In the genomic region with DNA sequence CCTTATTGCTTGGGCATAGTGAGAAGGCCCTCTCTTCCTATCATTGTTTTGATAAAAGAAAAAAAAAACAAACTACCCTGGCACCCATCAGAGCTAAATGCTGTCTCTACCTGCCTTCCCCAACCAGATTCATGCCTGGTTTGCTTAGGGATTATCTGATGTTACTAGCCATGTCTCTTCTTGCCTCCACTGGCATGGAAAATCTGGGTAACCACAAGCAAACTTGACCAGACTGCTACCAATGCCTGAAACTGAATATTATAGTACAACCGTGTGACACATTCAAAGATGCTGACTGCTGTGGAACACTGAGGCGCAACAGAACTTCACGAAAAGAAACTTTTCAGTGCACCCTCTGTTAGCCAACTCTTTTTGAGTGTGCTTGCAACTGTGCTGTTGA, we compare ENCODE assay signal across 1 cellular context.
TF ChIP-seq lines count a peak whose summit lies in the region.

No MANE protein-coding gene starts in this region.

TF ChIP-seq in GM12878, 131 proteins besides CTCF, POLR2A, EP300 and RAD21 (continued from another document):
- TF ChIP-seq, protein P1, sequence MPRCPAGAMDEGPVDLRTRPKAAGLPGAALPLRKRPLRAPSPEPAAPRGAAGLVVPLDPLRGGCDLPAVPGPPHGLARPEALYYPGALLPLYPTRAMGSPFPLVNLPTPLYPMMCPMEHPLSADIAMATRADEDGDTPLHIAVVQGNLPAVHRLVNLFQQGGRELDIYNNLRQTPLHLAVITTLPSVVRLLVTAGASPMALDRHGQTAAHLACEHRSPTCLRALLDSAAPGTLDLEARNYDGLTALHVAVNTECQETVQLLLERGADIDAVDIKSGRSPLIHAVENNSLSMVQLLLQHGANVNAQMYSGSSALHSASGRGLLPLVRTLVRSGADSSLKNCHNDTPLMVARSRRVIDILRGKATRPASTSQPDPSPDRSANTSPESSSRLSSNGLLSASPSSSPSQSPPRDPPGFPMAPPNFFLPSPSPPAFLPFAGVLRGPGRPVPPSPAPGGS (IDR thresholded peaks at IDR 0.05; ENCODE audit: borderline replicate concordance, insufficient read depth, low read depth, low read length, poor library complexity, severe bottlenecking) = no peak
- TF ChIP-seq NKRF (conservative IDR thresholded peaks at IDR 0.05) = no peak
TF ChIP-seq in GM12878: peak in this region for 0.
